18 cellular contexts compared by ENCODE assay signal in the genomic region with DNA sequence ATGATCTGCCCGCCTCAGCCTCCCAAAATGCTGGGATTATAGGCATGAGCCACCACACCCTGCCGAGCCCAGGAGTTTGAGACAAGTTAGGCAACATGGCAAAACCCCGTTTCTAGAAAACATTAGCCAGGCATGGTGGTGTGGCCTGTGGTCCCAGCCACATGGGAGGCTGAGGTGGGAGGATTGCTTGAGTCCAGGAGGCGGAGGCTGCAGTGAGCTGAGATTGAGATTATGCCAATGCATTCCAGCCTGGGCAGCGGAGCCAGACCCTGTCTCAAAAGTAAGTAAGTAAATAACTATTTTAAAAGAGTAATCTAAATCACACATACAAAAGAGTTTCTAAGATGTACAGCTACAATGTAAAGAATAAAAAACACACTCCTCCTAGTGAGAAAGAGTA. TPM values are rescaled to one million over a fixed set of nuclear protein-coding genes. Genes with fewer than 3 reads are reported as not detected.
"Had no signal": no experiment of that assay in that cellular context is flagged by ENCODE, and none has a peak within 500 bp of the region (broad histone marks: within the 10 kb centered on the region; RNA-seq: fewer than 3 reads in every experiment).

No MANE protein-coding gene starts in this region.

- H3K9me3 ChIP-seq: esophagus squamous epithelium, left ventricle myocardium inferior, lower lobe of right lung, neutrophil, psoas muscle, sigmoid colon, thoracic aorta, transverse colon had no signal

- H3K36me3 ChIP-seq: esophagus squamous epithelium, left ventricle myocardium inferior, lower lobe of right lung, neutrophil, sigmoid colon, stomach, thoracic aorta, transverse colon had no signal

- H3K9me3 Mint-ChIP-seq: immature natural killer cell; naive thymus-derived CD4-positive, alpha-beta T cell had no signal

- H3K27ac Mint-ChIP-seq: immature natural killer cell; naive thymus-derived CD4-positive, alpha-beta T cell; nephron progenitor cell had no signal

- H3K27ac ChIP-seq: esophagus squamous epithelium, foreskin keratinocyte, left ventricle myocardium inferior, lower lobe of right lung, neutrophil, psoas muscle, sigmoid colon, skin epidermis, stomach, thoracic aorta had no signal

- ATAC-seq: lower lobe of right lung; naive thymus-derived CD4-positive, alpha-beta T cell; psoas muscle had no signal

- H3K27me3 ChIP-seq: esophagus squamous epithelium, foreskin keratinocyte, neutrophil, sigmoid colon, stomach, transverse colon had no signal

- H3K4me3 ChIP-seq: esophagus squamous epithelium, left ventricle myocardium inferior, lower lobe of right lung, psoas muscle, sigmoid colon, skin epidermis, stomach, thoracic aorta, transverse colon had no signal

- H3K4me3 Mint-ChIP-seq: immature natural killer cell; naive thymus-derived CD4-positive, alpha-beta T cell had no signal

- H3K4me1 ChIP-seq: foreskin keratinocyte, lower lobe of right lung, psoas muscle had no signal

- H3K36me3 Mint-ChIP-seq: immature natural killer cell; naive thymus-derived CD4-positive, alpha-beta T cell had no signal

- DNase-seq: esophagus squamous epithelium; left ventricle myocardium inferior; lower lobe of right lung; mesendoderm; naive thymus-derived CD4-positive, alpha-beta T cell; nephron progenitor cell; psoas muscle; retina; sigmoid colon; stimulated activated naive CD4-positive, alpha-beta T cell; stomach; substantia nigra had no signal

RNA-seq across cellular contexts. Expression of a gene that starts 41.9 kb away (rescaled TPM):
- total RNA-seq: thoracic aorta had no signal
- polyA plus RNA-seq: naive thymus-derived CD4-positive, alpha-beta T cell had no signal
